In the genomic region with DNA sequence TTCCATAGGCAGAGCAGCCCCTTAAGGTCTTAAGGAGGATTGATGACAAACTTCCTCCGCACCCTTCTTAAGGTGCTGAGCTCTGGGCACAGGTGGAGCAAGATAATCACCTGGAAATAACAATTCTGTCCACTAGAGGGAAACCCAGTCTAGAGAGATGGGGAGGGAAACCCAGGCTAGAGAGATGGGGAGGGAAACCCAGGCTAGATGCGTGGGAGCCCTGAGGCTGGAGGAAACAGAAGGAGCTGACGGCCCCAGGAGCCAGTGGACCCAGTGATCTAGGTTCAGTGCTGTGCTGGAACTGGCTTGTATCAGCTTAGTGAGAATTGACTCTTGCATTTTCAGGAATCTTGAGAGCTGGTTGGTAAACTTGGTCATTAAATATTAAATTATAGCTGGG, we compare ENCODE assay signal across 8 cellular contexts. TPM values are rescaled to one million over a fixed set of nuclear protein-coding genes. Genes with fewer than 3 reads are reported as not detected.
A peak's percentile ranks its signal among the peaks of the same experiment; 100 is the strongest.
DNase-seq lines count a peak whose midpoint lies in the region; ATAC-seq and TF ChIP-seq lines count a peak whose summit lies in the region.

No MANE protein-coding gene starts in this region.

- H3K9me3 ChIP-seq in PC-3 (ENCODE audit: low read length), result no peaks in the 10 kb centered on the region
- no peaks in the 10 kb centered on the region for H3K9me3 ChIP-seq in psoas muscle

- BruUV-seq in PC-3 (replicated peaks; lab: Mats Ljungman, UMichigan), result no TSS peak

- intact Hi-C loops in PC-3 (cut with micrococcal nuclease), result loop anchor here (1.0 kb wide), 2 partner anchors 54 to 102 kb away; no protein-coding TSS in a partner anchor
- intact Hi-C loops in psoas muscle (cut with DNase I), result loop anchor here (2.0 to 10.0 kb wide), 3 partner anchors 53 to 105 kb away; no protein-coding TSS in a partner anchor

- ATAC-seq in PC-3 (peak; percentile 97), psoas muscle (peak; percentile 71 to 86 (median 80)), GM21737 (IDR thresholded peaks at IDR 0.05; ENCODE audit: unreplicated experiment) (no peak)

- no peak overlapping the region for H3K9ac ChIP-seq in PC-3 (ENCODE audit: low read length)

- POLR2A ChIA-PET in PC-3 (lab: Charles Lee; ENCODE audit: unreplicated experiment), result interaction anchor here (0.6 to 0.7 kb wide), 4 partner anchors 36 to 113 kb away, joined by 3 to 17 read pairs (median 6); partner anchors contain the start of gene MFSD2A

- H3K27ac ChIP-seq in PC-3 (ENCODE audit: low read length) (no peak overlapping the region), psoas muscle (no peak overlapping the region)

- no peaks in the 10 kb centered on the region for H3K9me2 ChIP-seq in PC-3 (replicated peaks; ENCODE audit: low read length)

- H2AFZ ChIP-seq in PC-3 (ENCODE audit: low read length), result 0 out of 2 replicates have a peak overlapping the region, but pooled peaks have one; percentile 11

- H4K20me1 ChIP-seq in PC-3 (ENCODE audit: low read length), result no peaks in the 10 kb centered on the region

- DNase-seq in activated gamma-delta T cell treated with Interleukin-2 at 50 U/mL for 16 hours (peak; percentile 21), activated gamma-delta T cell (lab: John Stamatoyannopoulos, UW) (no peak), PC-3 (peak; percentile 93), glomerular visceral epithelial cell (ENCODE audit: extremely low spot score) (peak; percentile 71), psoas muscle (no peak)
- DNase-seq in activated T-helper 9 cell treated with anti-CD3 and anti-CD28 coated beads, Interleukin-2, amount 50 U/mL, for 16 hours (ENCODE audit: low read depth), result peak; percentile 14

- no peaks in the 10 kb centered on the region for H3K4me1 ChIP-seq in PC-3 (ENCODE audit: insufficient read depth, low read length)
- no peaks in the 10 kb centered on the region for H3K4me1 ChIP-seq in psoas muscle

- H3K36me3 ChIP-seq in PC-3 (ENCODE audit: low read depth, low read length), result no peaks in the 10 kb centered on the region
- no peaks in the 10 kb centered on the region for H3K36me3 ChIP-seq in psoas muscle (ENCODE audit: insufficient read depth in 1 of 2, low read depth in 1 of 2)

- TF ChIP-seq CTCF in LNCAP (IDR thresholded peaks at IDR 0.05) (peak; percentile 66), PC-3 (conservative IDR thresholded peaks at IDR 0.05; ENCODE audit: low read depth, low read length) (peak; percentile 83), psoas muscle (IDR thresholded peaks at IDR 0.05) (peak; percentile 49)

- 36 to 44% (median 37%) methylated on average over 3 of the region's 3 CpGs for WGBS in psoas muscle, 3 donors

- H3F3A ChIP-seq in PC-3 (ENCODE audit: low read length, unreplicated experiment), result no peaks in the 10 kb centered on the region

- H3K4me3 ChIP-seq in PC-3 (ENCODE audit: low read length), result no peak overlapping the region
- no peak overlapping the region for H3K4me3 ChIP-seq in psoas muscle

- H3K27me3 ChIP-seq in PC-3 (ENCODE audit: low read length) (no peaks in the 10 kb centered on the region), psoas muscle (ENCODE audit: insufficient read depth in 3 of 3, low read length in 2 of 3) (peaks cover 0 to 12% (median 5%) of the 10 kb centered on the region in 3 donors)

- no peaks in the 10 kb centered on the region for H3K79me2 ChIP-seq in PC-3 (ENCODE audit: low read length)

- H3K4me2 ChIP-seq in PC-3 (ENCODE audit: low read length), result peak overlapping the region; percentile 33; the same call in 1 of the 2 replicates

- CTCF ChIA-PET in PC-3 (lab: Charles Lee), result interaction anchor here (0.6 to 1.9 kb wide), 15 partner anchors 17 to 419 kb away, joined by 3 to 19 read pairs (median 5); partner anchors contain the start of genes CAP1 and MFSD2A

RNA-seq across cellular contexts. Expression of gene MYCL, which starts 17.8 kb away (rescaled TPM):
- total RNA-seq in PC-3 (2014; rRNA removed), result 4.0 and 6.6 TPM in 2 replicates
- 1 to 10 TPM in 2 of 4 donors, under 1 TPM in 2; 0.19 to 1.7 (median 0.60) TPM for total RNA-seq in psoas muscle
- under 1 TPM; 0.10 to 0.27 (median 0.12) TPM for polyA plus RNA-seq in psoas muscle

RNA-seq across cellular contexts. Expression of gene MFSD2A, which starts 35.4 kb away (rescaled TPM):
- total RNA-seq in PC-3 (2014; rRNA removed), result 8.6 and 12.1 TPM in 2 replicates
- under 1 TPM; 0.12 to 0.58 (median 0.47) TPM for total RNA-seq in psoas muscle
- 1 to 10 TPM in 1 of 3 donors, under 1 TPM in 2; 0.35 to 2.1 (median 0.92) TPM for polyA plus RNA-seq in psoas muscle

RNA-seq across cellular contexts. Expression of gene TRIT1, which starts 36.2 kb away (rescaled TPM):
- total RNA-seq in PC-3 (2014; rRNA removed), result 31.0 and 35.6 TPM in 2 replicates
- 10 to 100 TPM in 2 of 4 donors, 1 to 10 TPM in 2; 6.4 to 13.7 (median 10.2) TPM for total RNA-seq in psoas muscle
- polyA plus RNA-seq in psoas muscle, result 10 to 100 TPM in 2 of 3 donors, 1 to 10 TPM in 1; 9.7 to 26.2 (median 13.6) TPM

Comparison
In these comparisons a context has a peak if more than half of its experiments do, and no peak if none do; other contexts are left out.
1. DNase-seq: peak in activated gamma-delta T cell treated with Interleukin-2 at 50 U/mL for 16 hours (single experiment), PC-3 (single experiment), activated T-helper 9 cell treated with anti-CD3 and anti-CD28 coated beads, Interleukin-2, amount 50 U/mL, for 16 hours (single experiment) and glomerular visceral epithelial cell (single experiment); none in activated gamma-delta T cell (single experiment) and psoas muscle (0 of 2).
2. Peak in every context shown above with its lines, with median percentiles within 50 percentile points of each other: CTCF ChIP-seq.